In genomic region chr5:55231476-55232193, GRCh38 we compare ENCODE assay signal across 8 cellular contexts. TPM values are rescaled to one million over a fixed set of nuclear protein-coding genes. Genes with fewer than 3 reads are reported as not detected.
DNase-seq lines count a peak whose midpoint lies in the region; ATAC-seq, FAIRE-seq and TF ChIP-seq lines count a peak whose summit lies in the region.

No MANE protein-coding gene starts in this region.

- no peak for TF ChIP-seq RAD21 in IMR-90 (IDR thresholded peaks at IDR 0.05; ENCODE audit: low read length)

- no peak overlapping the region for H4K8ac ChIP-seq in IMR-90 (ENCODE audit: low read depth in 2 of 2, low read length in 2 of 2)

- H2AK9ac ChIP-seq in IMR-90 (replicated peaks; ENCODE audit: low read depth, low read length, poor library complexity) = no peak overlapping the region

- H3K36me3 Mint-ChIP-seq in CD4-positive, alpha-beta T cell (ENCODE audit: low read depth) = no peaks in the 10 kb centered on the region
- no peaks in the 10 kb centered on the region for H3K36me3 Mint-ChIP-seq in activated naive CD4-positive, alpha-beta T cell treated with anti-CD3 and anti-CD28 coated beads, Interleukin-2, amount 50 U/mL, for 24 hours

- no peaks in the 10 kb centered on the region for H3K79me1 ChIP-seq in IMR-90 (ENCODE audit: low read depth in 1 of 2, low read length in 2 of 2)

- H3K4me1 ChIP-seq in IMR-90 (ENCODE audit: control insufficient read depth, insufficient read depth, low read length) = peaks cover 9% of the 10 kb centered on the region; the same call in 1 of the 2 replicates
- peaks cover 11 to 27% of the 10 kb centered on the region in 2 donors for H3K4me1 ChIP-seq in kidney (ENCODE audit: control insufficient read depth in 1 of 2, insufficient read depth in 1 of 2, low read depth in 1 of 2, low read length in 2 of 2)
- H3K4me1 ChIP-seq in suprapubic skin = peaks cover 51% of the 10 kb centered on the region

- no peak for TF ChIP-seq EP300 in suprapubic skin (IDR thresholded peaks at IDR 0.05)

- no peak overlapping the region for H2AK5ac ChIP-seq in IMR-90 (ENCODE audit: low read depth, low read length)

- WGBS in IMR-90 (ENCODE audit: extremely low coverage in 2 of 2, insufficient read length in 1 of 2), 2 experiments = 0% methylated on average over 4 of the region's 45 CpGs; no CpG with 5 or more reads in 1 of the 2 experiments
- under 1% methylated on average over 23 of the region's 45 CpGs for WGBS in suprapubic skin

- no peak for TF ChIP-seq POLR2A in IMR-90 (IDR thresholded peaks at IDR 0.05; ENCODE audit: low read depth, low read length)
- TF ChIP-seq POLR2A in suprapubic skin (IDR thresholded peaks at IDR 0.05) = no peak

- peak overlapping the region; percentile 47 for H3K4me2 ChIP-seq in IMR-90 (ENCODE audit: low read depth, low read length)

- peaks cover 87% of the 10 kb centered on the region for H3K27me3 ChIP-seq in CD4-positive, alpha-beta T cell (ENCODE audit: control insufficient read depth, insufficient read depth, low read length)
- H3K27me3 ChIP-seq in IMR-90 (ENCODE audit: control insufficient read depth, insufficient read depth, low read length) (peaks cover 86% of the 10 kb centered on the region), suprapubic skin (peaks cover 80% of the 10 kb centered on the region)

- no peak overlapping the region for H3K4ac ChIP-seq in IMR-90 (ENCODE audit: low read depth, low read length)

- no peak overlapping the region for H2BK15ac ChIP-seq in IMR-90 (ENCODE audit: low read depth, low read length)

- peaks cover 23% of the 10 kb centered on the region; the same call in 1 of the 2 replicates for H4K20me1 ChIP-seq in IMR-90 (ENCODE audit: insufficient read depth, low read length)

- no peak overlapping the region for H3K4me3 ChIP-seq in IMR-90 (ENCODE audit: insufficient read depth, low read depth, low read length)
- peak overlapping the region in 1 of 2 donors; percentile 63 for H3K4me3 ChIP-seq in kidney (ENCODE audit: low read length in 2 of 2)
- H3K4me3 ChIP-seq in suprapubic skin = peak overlapping the region; percentile 78

- CTCF ChIA-PET in CD4-positive, alpha-beta T cell (lab: Charles Lee) = interaction anchor here (0.6 to 2.0 kb wide), 5 partner anchors 8 to 762 kb away, joined by 3 to 7 read pairs (median 4); partner anchors contain the start of gene GPX8
- CTCF ChIA-PET in IMR-90 (lab: Yijun Ruan, JAX) = no interaction called here

- no peak overlapping the region for H2BK120ac ChIP-seq in IMR-90 (ENCODE audit: low read depth, low read length)

- DNase-seq in CD4-positive, alpha-beta T cell = no peak
- DNase-seq in IMR-90 (no peak), kidney (peak; percentile 75), suprapubic skin (ENCODE audit: low spot score in 2 of 2) (no peak), D341Med (ENCODE audit: low spot score) (no peak)

- no peak overlapping the region for H3K23ac ChIP-seq in IMR-90 (ENCODE audit: low read depth, low read length)

- in situ Hi-C loops in IMR-90 (cut with MboI; ENCODE audit: low sequenced_read_pairs) = no loop called here

- peaks cover 40% of the 10 kb centered on the region for H3K4me1 Mint-ChIP-seq in CD4-positive, alpha-beta T cell (ENCODE audit: low read depth)
- peaks cover 31% of the 10 kb centered on the region for H3K4me1 Mint-ChIP-seq in activated naive CD4-positive, alpha-beta T cell treated with anti-CD3 and anti-CD28 coated beads, Interleukin-2, amount 50 U/mL, for 24 hours

- no peak overlapping the region for H2BK20ac ChIP-seq in IMR-90 (ENCODE audit: low read depth, low read length)

- no peak overlapping the region for H3K27ac ChIP-seq in CD4-positive, alpha-beta T cell (ENCODE audit: low read depth, low read length)
- H3K27ac ChIP-seq in IMR-90 (ENCODE audit: insufficient read depth, low read length) = no peak overlapping the region
- H3K27ac ChIP-seq in kidney (ENCODE audit: low read depth in 2 of 2, low read length in 2 of 2) = no peak overlapping the region
- no peak overlapping the region for H3K27ac ChIP-seq in suprapubic skin

- POLR2A ChIA-PET in CD4-positive, alpha-beta T cell (lab: Charles Lee) = interaction anchor here (0.9 to 1.5 kb wide), 3 partner anchors 8 to 55 kb away, joined by 3 to 5 read pairs (median 5); no protein-coding TSS in a partner anchor
- POLR2A ChIA-PET in IMR-90 (lab: Charles Lee; ENCODE audit: unreplicated experiment) = interaction anchor here (0.5 kb wide), 1 partner anchor 1826 kb away, joined by 3 read pairs; no protein-coding TSS in a partner anchor

- H3K36me3 ChIP-seq in IMR-90 (ENCODE audit: control insufficient read depth, insufficient read depth, low read length) (no peaks in the 10 kb centered on the region), kidney (ENCODE audit: control insufficient read depth in 1 of 2, insufficient read depth in 2 of 2, low read length in 2 of 2) (no peaks in the 10 kb centered on the region), suprapubic skin (no peaks in the 10 kb centered on the region)

- no peak for FAIRE-seq in kidney (lab: Jason Lieb, UNC)

- peak overlapping the region; percentile 85 for H3K4me3 Mint-ChIP-seq in CD4-positive, alpha-beta T cell
- H3K4me3 Mint-ChIP-seq in activated naive CD4-positive, alpha-beta T cell treated with anti-CD3 and anti-CD28 coated beads, Interleukin-2, amount 50 U/mL, for 24 hours = peak overlapping the region; percentile 77

- no peak overlapping the region for H3K27ac Mint-ChIP-seq in CD4-positive, alpha-beta T cell
- H3K27ac Mint-ChIP-seq in activated naive CD4-positive, alpha-beta T cell treated with anti-CD3 and anti-CD28 coated beads, Interleukin-2, amount 50 U/mL, for 24 hours = no peak overlapping the region

- H3K9me3 ChIP-seq in CD4-positive, alpha-beta T cell (ENCODE audit: control insufficient read depth, low read length) = no peaks in the 10 kb centered on the region
- peaks cover 4% of the 10 kb centered on the region; the same call in 1 of the 2 replicates for H3K9me3 ChIP-seq in IMR-90 (ENCODE audit: control insufficient read depth, insufficient read depth, low read length)
- H3K9me3 ChIP-seq in kidney (ENCODE audit: control insufficient read depth in 1 of 2, low read length in 2 of 2) = no peaks in the 10 kb centered on the region
- no peaks in the 10 kb centered on the region for H3K9me3 ChIP-seq in suprapubic skin

- intact Hi-C loops in CD4-positive, alpha-beta T cell (cut with DNase I, micrococcal nuclease) = loop anchor here (5.0 kb wide), 2 partner anchors 54 to 59 kb away; partner anchors contain the start of gene CDC20B (in 1 of the 2)
- intact Hi-C loops in IMR-90 (cut with micrococcal nuclease) (no loop called here), kidney (cut with DNase I) (no loop called here)

- peak overlapping the region; percentile 68 for H2AFZ ChIP-seq in IMR-90 (replicated peaks; ENCODE audit: low read length, poor library complexity)

- no peak overlapping the region for H4K5ac ChIP-seq in IMR-90 (ENCODE audit: low read depth, low read length)

- H3K9me3 Mint-ChIP-seq in CD4-positive, alpha-beta T cell = no peaks in the 10 kb centered on the region
- no peaks in the 10 kb centered on the region for H3K9me3 Mint-ChIP-seq in activated naive CD4-positive, alpha-beta T cell treated with anti-CD3 and anti-CD28 coated beads, Interleukin-2, amount 50 U/mL, for 24 hours

- ATAC-seq in CD4-positive, alpha-beta T cell (ENCODE audit: poor library complexity) = no peak
- ATAC-seq in IMR-90 (ENCODE audit: low read depth) (no peak), GM18520 (IDR thresholded peaks at IDR 0.05; ENCODE audit: unreplicated experiment) (no peak), GM19397 (IDR thresholded peaks at IDR 0.05; ENCODE audit: unreplicated experiment) (no peak)

- no TSS peak for BruUV-seq in IMR-90 (replicated peaks; lab: Mats Ljungman, UMichigan)

- no peak overlapping the region for H3K14ac ChIP-seq in IMR-90 (replicated peaks; ENCODE audit: low read depth, low read length)

- no peak overlapping the region for H3K18ac ChIP-seq in IMR-90 (ENCODE audit: low read depth, low read length)

- H3K9ac ChIP-seq in IMR-90 (ENCODE audit: low read depth, low read length) (no peak overlapping the region), kidney (ENCODE audit: low read length in 2 of 2) (no peak overlapping the region)

- dilution Hi-C loops in IMR-90 (cut with HindIII; ENCODE audit: low sequenced_read_pairs, unreplicated experiment) = no loop called here

- peaks cover 84% of the 10 kb centered on the region for H3K27me3 Mint-ChIP-seq in CD4-positive, alpha-beta T cell
- H3K27me3 Mint-ChIP-seq in activated naive CD4-positive, alpha-beta T cell treated with anti-CD3 and anti-CD28 coated beads, Interleukin-2, amount 50 U/mL, for 24 hours = peaks cover 61% of the 10 kb centered on the region

- no peak overlapping the region for H4K91ac ChIP-seq in IMR-90 (ENCODE audit: insufficient read depth, low read depth, low read length)

- no peak overlapping the region for H2BK5ac ChIP-seq in IMR-90 (ENCODE audit: low read depth, low read length, poor library complexity, severe bottlenecking)

- H3K9me1 ChIP-seq in IMR-90 (ENCODE audit: insufficient read depth, low read length) = no peaks in the 10 kb centered on the region

- H3K56ac ChIP-seq in IMR-90 (ENCODE audit: extremely low read depth, insufficient read depth, low read length) = no peak overlapping the region

- TF ChIP-seq CTCF in CD4-positive, alpha-beta T cell (IDR thresholded peaks at IDR 0.05) = no peak
- no peak for TF ChIP-seq CTCF in IMR-90 (conservative IDR thresholded peaks at IDR 0.05; ENCODE audit: low read depth, low read length)
- no peak for TF ChIP-seq CTCF in kidney (IDR thresholded peaks at IDR 0.05; ENCODE audit: borderline replicate concordance, extremely low read depth, insufficient read depth)
- TF ChIP-seq CTCF in suprapubic skin (IDR thresholded peaks at IDR 0.05) = no peak

RNA-seq across cellular contexts. Expression of gene CCNO, which starts 1.8 kb away (rescaled TPM):
- total RNA-seq in CD4-positive, alpha-beta T cell = not detected
- total RNA-seq in IMR-90 (2012; rRNA removed) (not detected in 2 replicates), kidney (5.9 TPM), suprapubic skin (1 to 10 TPM; 1.0 to 3.8 (median 2.4) TPM)
- polyA plus RNA-seq in IMR-90 (2012; rRNA removed) (0.09 and 0.14 TPM in 2 replicates), kidney (ENCODE audit: insufficient read depth, low read depth, low replicate concordance) (2.1 TPM)
- 0.11 and 0.15 TPM in 2 replicates for polyA plus RNA-seq in IMR-90 (2012; cell fraction: cytosol; rRNA removed)
- polyA plus RNA-seq in IMR-90 (2012; cell fraction: nucleus; rRNA removed; ENCODE audit: low replicate concordance) = 0.29 and 0.63 TPM in 2 replicates

RNA-seq across cellular contexts. Expression of gene MCIDAS, which starts 4.5 kb away (rescaled TPM):
- not detected for total RNA-seq in CD4-positive, alpha-beta T cell
- total RNA-seq in IMR-90 (2012; rRNA removed) = not detected in 2 replicates
- not detected in 2 replicates for polyA plus RNA-seq in IMR-90 (2012; rRNA removed)
- not detected in 2 replicates for polyA plus RNA-seq in IMR-90 (2012; cell fraction: cytosol; rRNA removed)
- not detected in 2 replicates for polyA plus RNA-seq in IMR-90 (2012; cell fraction: nucleus; rRNA removed; ENCODE audit: low replicate concordance)
- total RNA-seq in kidney = 0.13 TPM
- not detected for polyA plus RNA-seq in kidney (ENCODE audit: insufficient read depth, low read depth, low replicate concordance)
- total RNA-seq in suprapubic skin = not detected

RNA-seq across cellular contexts. Expression of gene CDC20B, which starts 58.7 kb away (rescaled TPM):
- not detected for total RNA-seq in CD4-positive, alpha-beta T cell
- total RNA-seq in IMR-90 (2012; rRNA removed) = not detected in 2 replicates
- polyA plus RNA-seq in IMR-90 (2012; rRNA removed) = not detected in 2 replicates
- polyA plus RNA-seq in IMR-90 (2012; cell fraction: cytosol; rRNA removed) = not detected in 2 replicates
- polyA plus RNA-seq in IMR-90 (2012; cell fraction: nucleus; rRNA removed; ENCODE audit: low replicate concordance) = 0.05 TPM in 1 of 2 replicates, not detected in the other
- not detected for total RNA-seq in kidney
- polyA plus RNA-seq in kidney (ENCODE audit: insufficient read depth, low read depth, low replicate concordance) = 0.88 TPM
- total RNA-seq in suprapubic skin = not detected

Comparison
In these comparisons a context has a peak if more than half of its experiments do, and no peak if none do; other contexts are left out.
1. intact Hi-C loops: an anchor here in CD4-positive, alpha-beta T cell (5.0 kb wide); none called in IMR-90 and kidney.